Comparison of ENCODE assay signal across 4 cellular contexts in the genomic region with DNA sequence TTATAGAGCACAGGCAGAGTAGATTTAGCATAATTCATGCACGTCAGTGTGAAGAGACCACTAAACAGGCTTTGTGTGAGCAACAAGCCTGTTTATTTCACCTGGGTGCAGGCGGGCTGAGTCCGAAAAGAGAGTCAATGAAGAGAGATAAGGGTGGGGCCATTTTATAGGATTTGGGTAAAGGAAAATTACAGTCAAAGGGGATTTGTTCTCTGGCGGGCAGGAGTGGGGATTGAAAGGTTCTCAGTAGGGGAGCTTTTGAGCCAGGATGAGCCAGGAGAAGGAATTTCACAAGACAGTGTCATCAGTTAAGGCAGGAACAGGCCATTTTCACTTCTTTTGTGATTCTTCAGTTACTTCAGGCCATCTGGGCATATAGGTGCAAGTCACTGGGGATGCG. TPM values are rescaled to one million over a fixed set of nuclear protein-coding genes. Genes with fewer than 3 reads are reported as not detected.
"Had no signal": no experiment of that assay in that cellular context is flagged by ENCODE, and none has a peak within 500 bp of the region (broad histone marks: within the 10 kb centered on the region; RNA-seq: fewer than 3 reads in every experiment).

No MANE protein-coding gene starts in this region.

RNA-seq across cellular contexts. Expression of a gene that starts 40.3 kb away (rescaled TPM):
- polyA plus RNA-seq: endothelial cell of umbilical vein, fibroblast of lung, foreskin keratinocyte, mammary epithelial cell had no signal
